Comparison of ENCODE assay signal across 24 cellular contexts in the genomic region with DNA sequence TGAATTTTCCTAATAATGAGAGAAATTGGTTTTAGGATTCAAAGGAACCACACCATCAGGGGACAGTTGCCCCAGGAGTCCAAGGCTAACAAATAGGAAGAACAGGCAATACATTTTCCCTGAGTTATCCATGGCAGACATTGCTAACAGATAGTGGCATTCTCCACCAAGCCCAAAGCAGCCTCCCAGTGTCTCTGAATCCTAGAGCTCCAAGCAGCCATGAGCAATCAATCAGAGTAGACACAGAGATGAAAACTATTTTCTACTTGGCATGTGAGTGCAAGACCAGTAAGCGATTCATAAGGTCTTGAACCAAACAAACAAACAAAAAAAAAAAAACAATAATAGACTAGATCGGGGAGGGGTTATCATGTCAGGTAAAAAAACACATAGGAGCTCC.
A peak's percentile ranks its signal among the peaks of the same experiment; 100 is the strongest.
DNase-seq lines count a peak whose midpoint lies in the region; TF ChIP-seq lines count a peak whose summit lies in the region.
"Had no signal": no experiment of that assay in that cellular context is flagged by ENCODE, and none has a peak within 500 bp of the region (broad histone marks: within the 10 kb centered on the region; RNA-seq: fewer than 3 reads in every experiment).

No MANE protein-coding gene starts in this region.

- no peaks in the 10 kb centered on the region for H3K9me3 ChIP-seq in spleen
- H3K9me3 ChIP-seq: upper lobe of left lung had no signal

- H3K4me1 ChIP-seq in spleen: no peaks in the 10 kb centered on the region
- H3K4me1 ChIP-seq: upper lobe of left lung had no signal

- CTCF ChIA-PET in BJ (lab: Yijun Ruan, JAX): interaction anchor here (0.7 to 1.4 kb wide), 4 partner anchors 9 to 1092 kb away, joined by 3 to 5 read pairs (median 4); a partner anchor contains a TSS

- WGBS in spleen, 5 donors: 78 to 98% (median 88%) methylated on average over 2 of the region's 2 CpGs

- TF ChIP-seq CTCF in BJ (IDR thresholded peaks at IDR 0.05; ENCODE audit: insufficient read depth, low read depth, low read length): no peak
- no peak for TF ChIP-seq CTCF in spleen (IDR thresholded peaks at IDR 0.05 in 8 of 11, conservative IDR thresholded peaks at IDR 0.05 in 3 of 11)

- no peak for TF ChIP-seq POLR2A in spleen (IDR thresholded peaks at IDR 0.05)

- H3K27me3 ChIP-seq in BJ (ENCODE audit: control insufficient read depth, insufficient read depth, low read length) (no peaks in the 10 kb centered on the region), spleen (replicated peaks in 1 of 7) (peaks cover 0 to 36% (median 0%) of the 10 kb centered on the region in 7 donors)
- H3K27me3 ChIP-seq: neural progenitor cell, upper lobe of left lung had no signal

- H3K27ac ChIP-seq in spleen: no peak overlapping the region
- H3K27ac ChIP-seq: neural progenitor cell, upper lobe of left lung had no signal

- POLR2A ChIA-PET in BJ (lab: Charles Lee): interaction anchor here (0.6 to 0.8 kb wide), 4 partner anchors 962 to 1093 kb away, joined by 3 to 18 read pairs (median 4); a partner anchor contains a TSS

- in situ Hi-C loops in SK-MEL-5 (cut with HindIII; ENCODE audit: low pct_unique_long_range_greater_than_20kb, low sequenced_read_pairs): no loop called here

- H3K36me3 ChIP-seq in BJ (ENCODE audit: control insufficient read depth, insufficient read depth, low read length): no peaks in the 10 kb centered on the region
- no peaks in the 10 kb centered on the region for H3K36me3 ChIP-seq in spleen
- H3K36me3 ChIP-seq: neural progenitor cell, upper lobe of left lung had no signal

- intact Hi-C loops in spleen (cut with DNase I; ENCODE audit: low total_unique reads): no loop called here

- DNase-seq in BJ (ENCODE audit: low read depth) (peak; percentile 77), EL (peak; percentile 50), SK-MEL-5 (ENCODE audit: low read depth, low spot score) (peak; percentile 20), iPS-NIHi11 (ENCODE audit: low spot score) (peak; percentile 11), NCI-H345 (lab: John Stamatoyannopoulos, UW) (no peak), cerebellar nuclear complex (lab: John Stamatoyannopoulos, UW) (no peak), spleen (no peak), HK-2 (ENCODE audit: unreplicated experiment) (no peak)
- DNase-seq: ACHN; activated CD4-positive, alpha-beta T cell treated with anti-CD3 and anti-CD28 coated beads, Interleukin-2, amount 10 ng/mL, durations not matched to agents 24 days and 14 days; activated gamma-delta T cell; activated naive CD8-positive, alpha-beta T cell treated with anti-CD3 and anti-CD28 coated beads, Interleukin-2, amount 10 ng/mL, durations not matched to agents 7 days and 5 days; activated T-cell treated with anti-CD3 and anti-CD28 coated beads, Interleukin-2, amount 50 U/mL, for 24 hours; KBM-7; MM.1S; NCI-H1436 treated with DMSO at 0.1 percent for 48 hours; NCI-H526 treated with DMSO at 0.1 percent for 48 hours; right cardiac atrium; SIG-M5; stimulated activated CD4-positive, alpha-beta T cell treated with anti-CD3 and anti-CD28 coated beads, Interleukin-4, amount 100 ng/mL, for 4 hours; SW 1271; T-helper 9 cell; upper lobe of left lung had no signal

- H3K4me3 ChIP-seq in BJ (ENCODE audit: low read depth, low read length) (peak overlapping the region; percentile 38), spleen (no peak overlapping the region)
- H3K4me3 ChIP-seq: neural progenitor cell, upper lobe of left lung had no signal

Comparison
In these comparisons a context has a peak if more than half of its experiments do, and no peak if none do; other contexts are left out.
1. DNase-seq: peak in BJ (single experiment), EL (single experiment), SK-MEL-5 (single experiment) and iPS-NIHi11 (single experiment); none in NCI-H345 (single experiment), cerebellar nuclear complex (0 of 2), spleen (single experiment) and HK-2 (single experiment).